ENCODE assay signal across 16 cellular contexts in the genomic region with DNA sequence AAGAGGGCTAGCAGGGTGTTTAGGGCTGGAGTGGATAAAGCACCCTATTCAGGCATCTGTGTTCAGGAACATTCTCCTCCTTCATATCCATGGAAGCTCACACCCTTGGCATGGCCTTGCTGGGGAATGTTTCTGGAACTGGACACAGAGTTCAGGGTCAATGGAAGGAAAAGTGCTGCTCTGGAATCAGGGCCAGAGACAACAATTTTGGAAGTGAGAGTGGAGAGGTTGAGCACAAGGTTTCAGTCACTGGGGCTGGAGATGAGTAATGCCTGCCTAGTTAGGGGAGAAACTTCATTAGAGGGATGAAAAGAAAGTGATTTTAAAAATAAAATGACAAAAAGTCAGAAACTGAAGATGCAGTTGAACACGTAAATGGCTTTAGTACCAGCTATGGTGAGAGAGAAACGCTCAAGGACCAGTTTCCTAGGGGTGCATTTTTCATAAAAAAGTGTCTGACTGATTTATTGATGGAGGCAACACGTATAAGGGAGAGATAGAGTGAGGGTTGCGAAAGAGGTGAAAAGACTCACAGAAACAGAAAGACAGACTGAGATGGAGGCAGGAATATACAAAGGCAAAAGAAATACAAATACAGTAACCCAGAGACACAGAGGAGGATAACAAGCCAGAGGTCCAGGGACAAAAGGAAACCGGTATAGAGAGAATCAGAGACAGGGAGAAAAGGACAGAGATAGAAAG. TPM values are rescaled to one million over a fixed set of nuclear protein-coding genes. Genes with fewer than 3 reads are reported as not detected.
"Had no signal": no experiment of that assay in that cellular context is flagged by ENCODE, and none has a peak within 500 bp of the region (broad histone marks: within the 10 kb centered on the region; RNA-seq: fewer than 3 reads in every experiment).

No MANE protein-coding gene starts in this region.

- H3K36me3 Mint-ChIP-seq: natural killer cell, type B pancreatic cell, WTC11 had no signal

- H3K27ac Mint-ChIP-seq: activated CD4-positive, alpha-beta T cell treated with anti-CD3 and anti-CD28 coated beads, Interleukin-2, amount 10 ng/mL, durations not matched to agents 7 days and 5 days; activated CD8-positive, alpha-beta memory T cell treated with anti-CD3 and anti-CD28 coated beads, Interleukin-2, amount 10 ng/mL, durations not matched to agents 7 days and 5 days; memory B cell; natural killer cell; type B pancreatic cell; WTC11 had no signal

- ATAC-seq: activated CD8-positive, alpha-beta memory T cell treated with anti-CD3 and anti-CD28 coated beads, Interleukin-2, amount 10 ng/mL, durations not matched to agents 7 days and 5 days; left ventricle myocardium superior; natural killer cell; SK-N-SH treated with all-trans-retinoic acid at 6 μM for 48 hours; WTC11 had no signal

- H3K4me1 Mint-ChIP-seq: natural killer cell had no signal

- H3K27me3 Mint-ChIP-seq: type B pancreatic cell had no signal

- H3K9me3 Mint-ChIP-seq: activated CD4-positive, alpha-beta T cell treated with anti-CD3 and anti-CD28 coated beads, Interleukin-2, amount 10 ng/mL, durations not matched to agents 7 days and 5 days; memory B cell; natural killer cell; WTC11 had no signal

- H3K4me3 Mint-ChIP-seq: activated CD4-positive, alpha-beta T cell treated with anti-CD3 and anti-CD28 coated beads, Interleukin-2, amount 10 ng/mL, durations not matched to agents 7 days and 5 days; activated CD8-positive, alpha-beta memory T cell treated with anti-CD3 and anti-CD28 coated beads, Interleukin-2, amount 10 ng/mL, durations not matched to agents 7 days and 5 days; memory B cell; natural killer cell; type B pancreatic cell; WTC11 had no signal

- DNase-seq: activated CD4-positive, alpha-beta T cell treated with anti-CD3 and anti-CD28 coated beads, Interleukin-2, amount 10 ng/mL, durations not matched to agents 7 days and 5 days; activated CD8-positive, alpha-beta memory T cell treated with anti-CD3 and anti-CD28 coated beads, Interleukin-2, amount 10 ng/mL, durations not matched to agents 7 days and 5 days; activated naive CD4-positive, alpha-beta T cell treated with Interleukin-2 at 50 U/mL for 16 hours; cerebellar nuclear complex; effector CD8-positive, alpha-beta T cell; foreskin melanocyte; kidney glomerular epithelial cell; left ventricle myocardium superior; natural killer cell; SHP77 treated with DMSO at 0.1 percent for 48 hours; stimulated activated CD4-positive, alpha-beta T cell treated with anti-CD3 and anti-CD28 coated beads, Interleukin-4, amount 100 ng/mL, for 1 hour; stimulated activated naive CD4-positive, alpha-beta T cell had no signal

RNA-seq across cellular contexts. Expression of a gene that starts 8.0 kb away (rescaled TPM):
- total RNA-seq: left ventricle myocardium superior, natural killer cell had no signal
